Comparison of ENCODE assay signal across 11 cellular contexts in genomic region chr17:44901323-44901965, GRCh38. TPM values are rescaled to one million over a fixed set of nuclear protein-coding genes. Genes with fewer than 3 reads are reported as not detected.
A peak's percentile ranks its signal among the peaks of the same experiment; 100 is the strongest.
DNase-seq lines count a peak whose midpoint lies in the region; ATAC-seq and TF ChIP-seq lines count a peak whose summit lies in the region.
"Had no signal": no experiment of that assay in that cellular context is flagged by ENCODE, and none has a peak within 500 bp of the region (broad histone marks: within the 10 kb centered on the region; RNA-seq: fewer than 3 reads in every experiment).

No MANE protein-coding gene starts in this region.

- DNase-seq in DMS53 (lab: John Stamatoyannopoulos, UW) (peak; percentile 98), NCI-H446 treated with DMSO at 0.1 percent for 48 hours (lab: John Stamatoyannopoulos, UW) (peak; percentile 80), mammary epithelial cell (peak; percentile 76), osteoblast (ENCODE audit: insufficient read length, low spot score, missing footprints) (peak; percentile 89), NAMALWA (ENCODE audit: low spot score) (no peak)
- DNase-seq in stimulated activated CD4-positive, alpha-beta T cell treated with anti-CD3 and anti-CD28 coated beads, Interleukin-15, amount 100 ng/mL, for 24 hours = no peak
- DNase-seq in stimulated activated CD4-positive, alpha-beta T cell treated with anti-CD3 and anti-CD28 coated beads, Interleukin-1b, Interleukin-23, amount 100 ng/mL, for 48 hours = no peak
- DNase-seq: activated B cell treated with CpG ODN at 0.5 μM for 24 hours; stimulated activated CD4-positive, alpha-beta T cell treated with anti-CD3 and anti-CD28 coated beads, Interleukin-4, amount 100 ng/mL, for 4 hours had no signal

- BruUV-seq in mammary epithelial cell (replicated peaks; lab: Mats Ljungman, UMichigan) = no TSS peak

- TF ChIP-seq CTCF in mammary epithelial cell (conservative IDR thresholded peaks at IDR 0.05 in 1 of 2, IDR thresholded peaks at IDR 0.05 in 1 of 2; ENCODE audit: extremely low read depth in 1 of 2, insufficient read depth in 1 of 2, low read depth in 1 of 2, low read length in 2 of 2) (peak in 1 of 2 donors; percentile 37), osteoblast (IDR thresholded peaks at IDR 0.05; ENCODE audit: extremely low read depth, low read depth, low read length) (peak; percentile 39)

- peak overlapping the region; percentile 38 for H3K4me2 ChIP-seq in mammary epithelial cell (ENCODE audit: insufficient read depth, low read depth, low read length)
- H3K4me2 ChIP-seq in osteoblast (ENCODE audit: insufficient read depth, low read length) = peak overlapping the region; percentile 96

- no peaks in the 10 kb centered on the region for H3K9me3 ChIP-seq in mammary epithelial cell (replicated peaks; ENCODE audit: insufficient read depth, low read length)
- no peaks in the 10 kb centered on the region for H3K9me3 ChIP-seq in osteoblast (ENCODE audit: low read depth, low read length)

- peaks cover 28% of the 10 kb centered on the region for H3K79me2 ChIP-seq in mammary epithelial cell (ENCODE audit: insufficient read depth, low read length)
- peaks cover 27% of the 10 kb centered on the region for H3K79me2 ChIP-seq in osteoblast (ENCODE audit: insufficient read depth, low read length)

- intact Hi-C loops in mammary epithelial cell (cut with micrococcal nuclease) = loop anchor here (1.0 to 5.0 kb wide), 3 partner anchors 19 to 232 kb away; no protein-coding TSS in a partner anchor

- H3K4me3 ChIP-seq in mammary epithelial cell (replicated peaks in 1 of 3; ENCODE audit: insufficient read depth in 1 of 3, low read depth in 2 of 3, low read length in 3 of 3) (no peak overlapping the region), osteoblast (ENCODE audit: insufficient read depth, low read length) (no peak overlapping the region)

- H3K27me3 ChIP-seq in mammary epithelial cell (ENCODE audit: insufficient read depth, low read length) = no peaks in the 10 kb centered on the region
- no peaks in the 10 kb centered on the region for H3K27me3 ChIP-seq in osteoblast (ENCODE audit: insufficient read depth, low read length)

- dilution Hi-C loops in mammary epithelial cell (cut with HindIII; ENCODE audit: low sequenced_read_pairs) = no loop called here

- H3K4me1 ChIP-seq in mammary epithelial cell (ENCODE audit: insufficient read depth, low read length) (peaks cover 41% of the 10 kb centered on the region), osteoblast (ENCODE audit: insufficient read depth, low read length) (peaks cover 48% of the 10 kb centered on the region)

- CTCF ChIA-PET in mammary epithelial cell (lab: Charles Lee; ENCODE audit: low non-redundant PET) = no interaction called here

- 20% methylated on average over 5 of the region's 5 CpGs for WGBS in mammary epithelial cell (ENCODE audit: low coverage, missing lambda C conversion rate)

- H4K20me1 ChIP-seq in mammary epithelial cell (ENCODE audit: insufficient read depth, low read length) (no peaks in the 10 kb centered on the region), osteoblast (ENCODE audit: insufficient read depth, low read length) (no peaks in the 10 kb centered on the region)

- in situ Hi-C loops in mammary epithelial cell (cut with MboI; ENCODE audit: low sequenced_read_pairs in 2 of 2) = loop anchor here in 1 of 2 donors (10.0 kb wide), 1 partner anchor 193 kb away; no protein-coding TSS in a partner anchor

- H3K36me3 ChIP-seq in mammary epithelial cell (ENCODE audit: insufficient read depth, low read length) (no peaks in the 10 kb centered on the region), osteoblast (ENCODE audit: insufficient read depth, low read length) (no peaks in the 10 kb centered on the region)

- H3K9ac ChIP-seq in mammary epithelial cell (ENCODE audit: insufficient read depth, low read length) = no peak overlapping the region

- no peak for ATAC-seq in HG02973 (IDR thresholded peaks at IDR 0.05; ENCODE audit: unreplicated experiment)

- peak overlapping the region; percentile 20 for H2AFZ ChIP-seq in mammary epithelial cell (ENCODE audit: low read depth, low read length)
- peak overlapping the region; percentile 54 for H2AFZ ChIP-seq in osteoblast (ENCODE audit: low read length)

- H3K27ac ChIP-seq in mammary epithelial cell (ENCODE audit: insufficient read depth, low read depth, low read length) = peak overlapping the region; percentile 18
- H3K27ac ChIP-seq in osteoblast (ENCODE audit: low read depth, low read length) = peak overlapping the region; percentile 99

RNA-seq across cellular contexts. Expression of gene EFTUD2, which starts 2.2 kb away (rescaled TPM):
- total RNA-seq in mammary epithelial cell (100 to 1,000 TPM in 1 of 2 donors, 10 to 100 TPM in 1; 85.4 to 106 TPM), osteoblast (72.7 and 81.0 TPM in 2 replicates)
- polyA plus RNA-seq in mammary epithelial cell = 105 TPM
- 485 TPM for polyA minus RNA-seq in mammary epithelial cell

RNA-seq across cellular contexts. Expression of gene GFAP, which starts 13.9 kb away (rescaled TPM):
- total RNA-seq in mammary epithelial cell (under 1 TPM in 1 of 2 donors, not detected in 1; 0.83 TPM), osteoblast (under 0.01 TPM in 2 replicates)
- not detected for polyA plus RNA-seq in mammary epithelial cell
- not detected for polyA minus RNA-seq in mammary epithelial cell
- total RNA-seq: activated B cell treated with CpG ODN at 0.5 μM for 24 hours had no signal

RNA-seq across cellular contexts. Expression of gene KIF18B, which starts 46.1 kb away (rescaled TPM):
- total RNA-seq in mammary epithelial cell (10 to 100 TPM in 1 of 2 donors, under 1 TPM in 1; under 0.01 to 25.2 TPM), osteoblast (0.72 and 1.2 TPM in 2 replicates)
- 20.9 TPM for polyA plus RNA-seq in mammary epithelial cell
- 28.8 TPM for polyA minus RNA-seq in mammary epithelial cell

RNA-seq across cellular contexts. Expression of gene HIGD1B, which starts 53.8 kb away (rescaled TPM):
- total RNA-seq in mammary epithelial cell (not detected), osteoblast (not detected in 2 replicates)
- polyA plus RNA-seq in mammary epithelial cell = not detected
- polyA minus RNA-seq in mammary epithelial cell = not detected
- total RNA-seq: activated B cell treated with CpG ODN at 0.5 μM for 24 hours, liver had no signal

Comparison
In these comparisons a context has a peak if more than half of its experiments do, and no peak if none do; other contexts are left out.
1. DNase-seq: peak in DMS53 (single experiment), NCI-H446 treated with DMSO at 0.1 percent for 48 hours (single experiment), mammary epithelial cell (single experiment) and osteoblast (single experiment); none in NAMALWA (single experiment), stimulated activated CD4-positive, alpha-beta T cell treated with anti-CD3 and anti-CD28 coated beads, Interleukin-15, amount 100 ng/mL, for 24 hours (single experiment) and stimulated activated CD4-positive, alpha-beta T cell treated with anti-CD3 and anti-CD28 coated beads, Interleukin-1b, Interleukin-23, amount 100 ng/mL, for 48 hours (single experiment).